ENCODE assay signal across 8 cellular contexts in genomic region chr6:125919618-125920017, GRCh38. TPM values are rescaled to one million over a fixed set of nuclear protein-coding genes. Genes with fewer than 3 reads are reported as not detected.
DNase-seq lines count a peak whose midpoint lies in the region; ATAC-seq, FAIRE-seq and TF ChIP-seq lines count a peak whose summit lies in the region.

No MANE protein-coding gene starts in this region.

- H3K4me1 ChIP-seq in small intestine (ENCODE audit: control insufficient read depth in 2 of 2, insufficient read depth in 1 of 2, low read depth in 1 of 2, low read length in 1 of 2) = peaks cover 4 to 5% of the 10 kb centered on the region in 2 donors

- H3K27ac ChIP-seq in small intestine (ENCODE audit: low read depth in 1 of 2, low read length in 1 of 2) = peak overlapping the region; percentile 89 to 98

- peak overlapping the region; percentile 76 for H3K4me3 ChIP-seq in NB4 (ENCODE audit: low read depth, low read length)
- peak overlapping the region; percentile 4 to 46 for H3K4me3 ChIP-seq in small intestine (ENCODE audit: low read depth in 1 of 2, low read length in 2 of 2)

- H3K4me1 Mint-ChIP-seq in endothelial cell (ENCODE audit: unreplicated experiment) = peaks cover 19% of the 10 kb centered on the region

- peaks cover 34% of the 10 kb centered on the region for H3K36me3 Mint-ChIP-seq in endothelial cell (ENCODE audit: low read depth, unreplicated experiment)

- no peaks in the 10 kb centered on the region for H3K9me3 Mint-ChIP-seq in endothelial cell (ENCODE audit: unreplicated experiment)

- H3K27ac Mint-ChIP-seq in endothelial cell (ENCODE audit: unreplicated experiment) = peak overlapping the region; percentile 62

- H3K4me3 Mint-ChIP-seq in endothelial cell (ENCODE audit: unreplicated experiment) = no peak overlapping the region

- FAIRE-seq in small intestine (lab: Jason Lieb, UNC) = no peak

- TF ChIP-seq CTCF in NB4 (IDR thresholded peaks at IDR 0.05; ENCODE audit: low read depth, low read length) = no peak
- no peak for TF ChIP-seq CTCF in endothelial cell (IDR thresholded peaks at IDR 0.05; ENCODE audit: unreplicated experiment)

- no peaks in the 10 kb centered on the region for H3K9me3 ChIP-seq in small intestine (ENCODE audit: control insufficient read depth, low read depth)

- DNase-seq in NB4 (ENCODE audit: low read depth) = no peak
- no peak for DNase-seq in endothelial cell (ENCODE audit: low spot score)
- no peak for DNase-seq in small intestine
- no peak for DNase-seq in EL

- TF ChIP-seq POLR2A in NB4 (IDR thresholded peaks at IDR 0.05; ENCODE audit: extremely low read depth, insufficient read length) = no peak

- H3K27me3 Mint-ChIP-seq in endothelial cell (ENCODE audit: unreplicated experiment) = peaks cover 2% of the 10 kb centered on the region

- peak; percentile 20 for ATAC-seq in GM21526 (IDR thresholded peaks at IDR 0.05; ENCODE audit: low FRiP score, unreplicated experiment)
- no peak for ATAC-seq in GM19455 (IDR thresholded peaks at IDR 0.05; ENCODE audit: unreplicated experiment)
- no peak for ATAC-seq in HG02610 (IDR thresholded peaks at IDR 0.05; ENCODE audit: unreplicated experiment)
- no peak for ATAC-seq in HG02970 (IDR thresholded peaks at IDR 0.05; ENCODE audit: low FRiP score, unreplicated experiment)

- peaks cover 14 to 16% of the 10 kb centered on the region in 2 donors for H3K36me3 ChIP-seq in small intestine (ENCODE audit: control insufficient read depth in 2 of 2, insufficient read depth in 2 of 2, low read length in 2 of 2)

- no peaks in the 10 kb centered on the region for H3K27me3 ChIP-seq in small intestine (ENCODE audit: control insufficient read depth in 2 of 2, insufficient read depth in 2 of 2, low read length in 2 of 2)

- 6 to 47% (median 30%) methylated on average over 3 of the region's 3 CpGs for WGBS in small intestine, 3 donors

RNA-seq across cellular contexts. Expression of gene HINT3, which starts 37.0 kb away (rescaled TPM):
- 12.3 TPM for total RNA-seq in endothelial cell (ENCODE audit: unreplicated experiment)
- 10 to 100 TPM; 11.1 to 14.3 (median 14.1) TPM for polyA plus RNA-seq in small intestine
